Comparison of ENCODE assay signal across 15 cellular contexts in genomic region chr18:58447342-58448190, GRCh38.
A peak's percentile ranks its signal among the peaks of the same experiment; 100 is the strongest.
DNase-seq lines count a peak whose midpoint lies in the region; ATAC-seq and TF ChIP-seq lines count a peak whose summit lies in the region.
"Had no signal": no experiment of that assay in that cellular context is flagged by ENCODE, and none has a peak within 500 bp of the region (broad histone marks: within the 10 kb centered on the region; RNA-seq: fewer than 3 reads in every experiment).

No MANE protein-coding gene starts in this region.

- DNase-seq in H7, result peak; percentile 62
- DNase-seq in cerebellar cortex (ENCODE audit: low spot score), result peak; percentile 62
- DNase-seq in stromal cell of bone marrow (ENCODE audit: low read depth), result peak; percentile 32
- no peak for DNase-seq in DMS53 treated with DMSO at 0.1 percent for 48 hours (lab: John Stamatoyannopoulos, UW; ENCODE audit: unreplicated experiment)
- DNase-seq in mucosa of descending colon, result no peak
- DNase-seq: activated CD4-positive, alpha-beta T cell treated with anti-CD3 and anti-CD28 coated beads for 1 hour; activated T-cell treated with anti-CD3 and anti-CD28 coated beads, Interleukin-2, amount 50 U/mL, for 48 hours; heart right ventricle; left lung; NCI-H1092 treated with DMSO at 0.1 percent for 48 hours; NCI-H524 had no signal

- TF ChIP-seq CTCF in liver (IDR thresholded peaks at IDR 0.05; ENCODE audit: low read depth, low read length, missing input control) (no peak), mucosa of descending colon (IDR thresholded peaks at IDR 0.05) (no peak)

- H3K9me3 ChIP-seq in liver (ENCODE audit: control insufficient read depth in 4 of 4, low read length in 3 of 4) (no peaks in the 10 kb centered on the region), mucosa of descending colon (no peaks in the 10 kb centered on the region)
- H3K9me3 ChIP-seq: BLaER1 treated with 17β-estradiol and CSF1 and Interleukin-3, amounts not matched to agents 10 nM and 100 nM; heart right ventricle; left lung had no signal

- intact Hi-C loops in mucosa of descending colon (cut with DNase I, micrococcal nuclease), result no loop called here

- H3K27me3 ChIP-seq in H7 (ENCODE audit: control insufficient read depth, insufficient read depth, low read length), result no peaks in the 10 kb centered on the region
- H3K27me3 ChIP-seq in liver (ENCODE audit: control insufficient read depth in 4 of 4, insufficient read depth in 4 of 4, low read length in 3 of 4), result no peaks in the 10 kb centered on the region
- H3K27me3 ChIP-seq: BLaER1 treated with 17β-estradiol and CSF1 and Interleukin-3, amounts not matched to agents 10 nM and 100 nM; heart right ventricle; left lung had no signal

- ATAC-seq in mucosa of descending colon, result no peak
- ATAC-seq in GM19467 (IDR thresholded peaks at IDR 0.05; ENCODE audit: unreplicated experiment), result no peak
- no peak for ATAC-seq in GM21390 (IDR thresholded peaks at IDR 0.05; ENCODE audit: unreplicated experiment)
- ATAC-seq: heart right ventricle, left lung had no signal

- H3K9ac ChIP-seq in liver (ENCODE audit: low read depth in 1 of 2, low read length in 2 of 2), result peak overlapping the region; percentile 95 to 99
- H3K9ac ChIP-seq: BLaER1 treated with 17β-estradiol and CSF1 and Interleukin-3, amounts not matched to agents 10 nM and 100 nM had no signal

- 34% methylated on average over 11 of the region's 11 CpGs for WGBS in liver

- peak in 1 of 2 donors; percentile 2 for TF ChIP-seq RAD21 in liver (IDR thresholded peaks at IDR 0.05)

- peaks cover 0 to 9% (median 3%) of the 10 kb centered on the region in 4 donors for H3K4me1 ChIP-seq in liver (ENCODE audit: control insufficient read depth in 4 of 4, insufficient read depth in 4 of 4, low read length in 3 of 4)
- no peaks in the 10 kb centered on the region for H3K4me1 ChIP-seq in mucosa of descending colon (ENCODE audit: low read depth)
- H3K4me1 ChIP-seq: heart right ventricle, left lung had no signal

- H3K36me3 ChIP-seq in H7 (replicated peaks; ENCODE audit: control insufficient read depth, insufficient read depth, low read length) (no peaks in the 10 kb centered on the region), liver (ENCODE audit: control insufficient read depth in 4 of 4, insufficient read depth in 3 of 4, low read depth in 1 of 4, low read length in 3 of 4) (peaks cover 0 to 17% (median 3%) of the 10 kb centered on the region in 4 donors), mucosa of descending colon (ENCODE audit: low read depth) (no peaks in the 10 kb centered on the region)
- H3K36me3 ChIP-seq: BLaER1 treated with 17β-estradiol and CSF1 and Interleukin-3, amounts not matched to agents 10 nM and 100 nM; heart right ventricle; left lung had no signal

- H3K4me3 ChIP-seq in H7 (ENCODE audit: insufficient read depth, low read depth, low read length) (no peak overlapping the region), liver (ENCODE audit: low read depth in 1 of 3, low read length in 3 of 3) (peak overlapping the region; percentile 74 to 89 (median 84)), mucosa of descending colon (no peak overlapping the region)
- H3K4me3 ChIP-seq: BLaER1 treated with 17β-estradiol and CSF1 and Interleukin-3, amounts not matched to agents 10 nM and 100 nM; heart right ventricle; left lung had no signal

- H3K27ac ChIP-seq in liver (ENCODE audit: low read depth in 1 of 2, low read length in 2 of 2), result peak overlapping the region; percentile 90 to 91
- H3K27ac ChIP-seq: BLaER1 treated with 17β-estradiol and CSF1 and Interleukin-3, amounts not matched to agents 10 nM and 100 nM; heart right ventricle; left lung had no signal

TF ChIP-seq in liver, 16 proteins besides CTCF, POLR2A, EP300 and RAD21:
- TF ChIP-seq JUND (IDR thresholded peaks at IDR 0.05), result peak in 1 of 2 donors; percentile 6
- no peak for TF ChIP-seq MAX (IDR thresholded peaks at IDR 0.05)
- peak in 1 of 2 donors; percentile 3 for TF ChIP-seq RXRA (IDR thresholded peaks at IDR 0.05)
- TF ChIP-seq, protein P1, sequence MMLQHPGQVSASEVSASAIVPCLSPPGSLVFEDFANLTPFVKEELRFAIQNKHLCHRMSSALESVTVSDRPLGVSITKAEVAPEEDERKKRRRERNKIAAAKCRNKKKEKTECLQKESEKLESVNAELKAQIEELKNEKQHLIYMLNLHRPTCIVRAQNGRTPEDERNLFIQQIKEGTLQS (IDR thresholded peaks at IDR 0.05), result no peak
- peak; percentile 49 for TF ChIP-seq TAF1 (conservative IDR thresholded peaks at IDR 0.05)
- peak in 1 of 2 donors; percentile 28 for TF ChIP-seq EGR1 (IDR thresholded peaks at IDR 0.05; ENCODE audit: low read depth in 2 of 2)
- peak; percentile 20 for TF ChIP-seq SP1 (IDR thresholded peaks at IDR 0.05)

Comparison
In these comparisons a context has a peak if more than half of its experiments do, and no peak if none do; other contexts are left out.
1. DNase-seq: peak in H7 (single experiment), cerebellar cortex (single experiment) and stromal cell of bone marrow (single experiment); none in DMS53 treated with DMSO at 0.1 percent for 48 hours (single experiment) and mucosa of descending colon (0 of 3).
2. H3K4me3 ChIP-seq: peak in liver (3 of 3); none in H7 (single experiment) and mucosa of descending colon (single experiment).